8 cellular contexts compared by ENCODE assay signal in genomic region chr12:6492838-6493579, GRCh38. TPM values are rescaled to one million over a fixed set of nuclear protein-coding genes. Genes with fewer than 3 reads are reported as not detected.
A peak's percentile ranks its signal among the peaks of the same experiment; 100 is the strongest.
DNase-seq lines count a peak whose midpoint lies in the region; ATAC-seq and TF ChIP-seq lines count a peak whose summit lies in the region.

TSS of gene MRPL51 (minus strand) at chr12:6493262. CDS start at chr12:6493136, 126 bp downstream.

- H3K4me3 ChIP-seq in hepatocyte (peak within 1 kb of the TSS; percentile 74), aorta (ENCODE audit: low read length in 2 of 2) (peak within 1 kb of the TSS; percentile 87 to 93)

- H3K4me1 ChIP-seq in hepatocyte (ENCODE audit: insufficient read depth) (peaks cover 16% of the 10 kb centered on the region), aorta (ENCODE audit: control insufficient read depth in 1 of 2, insufficient read depth in 2 of 2, low read length in 2 of 2) (peaks cover 0 to 5% of the 10 kb centered on the region in 2 donors)

- peaks cover 45% of the 10 kb centered on the region for H3K79me2 ChIP-seq in hepatocyte

- H3K4me2 ChIP-seq in hepatocyte = peak within 1 kb of the TSS; percentile 94

- no peak for TF ChIP-seq CTCF in hepatocyte (IDR thresholded peaks at IDR 0.05; ENCODE audit: poor library complexity)

- no peaks in the 10 kb centered on the region for H4K20me1 ChIP-seq in hepatocyte (ENCODE audit: insufficient read depth, poor library complexity, severe bottlenecking)

- peak; percentile 74 for DNase-seq in NCI-H2081 treated with DMSO at 0.1 percent for 48 hours (lab: John Stamatoyannopoulos, UW)
- peak; percentile 91 for DNase-seq in T1000 (lab: John Stamatoyannopoulos, UW)
- DNase-seq in astrocyte of the hippocampus (ENCODE audit: low read depth, low spot score) = peak; percentile 98
- peak; percentile 99 for DNase-seq in hepatocyte (ENCODE audit: low spot score)
- peak; percentile 83 for DNase-seq in renal cortical epithelial cell (ENCODE audit: low read depth)
- peak; percentile 99 for DNase-seq in aorta

- peak within 1 kb of the TSS; percentile 97 for H3K27ac ChIP-seq in hepatocyte
- H3K27ac ChIP-seq in aorta (ENCODE audit: low read depth in 1 of 2, low read length in 2 of 2) = peak within 1 kb of the TSS; percentile 89 to 96

- peak; percentile 34 for ATAC-seq in GM18508 (IDR thresholded peaks at IDR 0.05; ENCODE audit: insufficient read depth, unreplicated experiment)
- ATAC-seq in HG03025 (IDR thresholded peaks at IDR 0.05; ENCODE audit: low FRiP score, unreplicated experiment) = peak; percentile 67
- ATAC-seq in aorta (ENCODE audit: low FRiP score) = peak; percentile 99

- intact Hi-C loops in aorta (cut with DNase I) = loop anchor here (2.0 kb wide), 2 partner anchors 40 to 42 kb away; partner anchors contain the start of gene GAPDH (in 1 of the 2)

- no peaks in the 10 kb centered on the region for H3K9me2 ChIP-seq in hepatocyte (replicated peaks; ENCODE audit: insufficient read depth)

- no peaks in the 10 kb centered on the region for H3K9me3 ChIP-seq in hepatocyte (ENCODE audit: low read depth)
- no peaks in the 10 kb centered on the region for H3K9me3 ChIP-seq in aorta (ENCODE audit: control insufficient read depth, low read length)

- H3K27me3 ChIP-seq in hepatocyte = no peaks in the 10 kb centered on the region
- no peaks in the 10 kb centered on the region for H3K27me3 ChIP-seq in aorta (ENCODE audit: control insufficient read depth in 1 of 2, insufficient read depth in 2 of 2, low read length in 1 of 2)

- H3K36me3 ChIP-seq in hepatocyte (replicated peaks; ENCODE audit: insufficient read depth, low read depth) (no peaks in the 10 kb centered on the region), aorta (ENCODE audit: control insufficient read depth in 1 of 2, insufficient read depth in 2 of 2, low read length in 1 of 2) (no peaks in the 10 kb centered on the region)

- H2AFZ ChIP-seq in hepatocyte = peak within 1 kb of the TSS; percentile 82

- WGBS in hepatocyte (ENCODE audit: low lambda C conversion rate, missing lambda C conversion rate) = 2% methylated on average over 41 of the region's 41 CpGs
- WGBS in aorta, 2 donors = 1% methylated on average over 41 of the region's 41 CpGs

RNA-seq across cellular contexts. Expression of gene MRPL51, which starts in this region (rescaled TPM):
- total RNA-seq in hepatocyte (57.4 and 81.6 TPM in 2 replicates), renal cortical epithelial cell (57.1 and 84.9 TPM in 2 replicates), aorta (10 to 100 TPM; 91.8 to 95.5 TPM)
- polyA plus RNA-seq in hepatocyte (231 and 267 TPM in 2 replicates), aorta (100 to 1,000 TPM; 125 to 283 TPM)

Comparison
In these comparisons a context has a peak if more than half of its experiments do, and no peak if none do; other contexts are left out.
1. Peak in every context shown above with its lines: DNase-seq, ATAC-seq, H3K4me3 ChIP-seq and H3K27ac ChIP-seq.
2. ATAC-seq: peak in every context shown above with its lines; median percentile 99 in aorta; 67 in HG03025; 34 in GM18508.